In the genomic region with DNA sequence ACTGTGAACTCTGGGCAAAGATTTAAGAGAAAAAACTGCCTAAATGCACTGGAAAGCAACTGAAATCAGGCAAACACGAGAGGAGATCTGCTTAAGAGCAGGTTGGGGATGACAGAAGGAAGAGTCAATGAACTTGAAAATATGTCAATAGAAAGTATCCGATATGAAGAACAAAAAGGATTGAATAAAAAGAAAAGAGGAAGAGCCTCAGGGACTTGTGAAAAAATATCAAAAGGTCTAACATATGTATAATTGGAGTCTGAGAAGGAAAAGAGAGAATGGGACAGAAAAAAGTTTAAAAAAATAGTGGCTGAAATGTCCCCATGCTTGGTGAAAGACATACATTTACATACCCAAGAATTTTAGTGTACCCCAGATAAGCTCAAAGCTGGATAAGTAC, we compare ENCODE assay signal across 29 cellular contexts.
DNase-seq lines count a peak whose midpoint lies in the region; ATAC-seq, FAIRE-seq and TF ChIP-seq lines count a peak whose summit lies in the region.
"Had no signal": no experiment of that assay in that cellular context is flagged by ENCODE, and none has a peak within 500 bp of the region (broad histone marks: within the 10 kb centered on the region; RNA-seq: fewer than 3 reads in every experiment).

No MANE protein-coding gene starts in this region.

- H3K18ac ChIP-seq in mesendoderm (ENCODE audit: low read length) (no peak overlapping the region), neuronal stem cell (ENCODE audit: low read length) (no peak overlapping the region)

- no CpG with 5 or more reads among the region's 2 CpGs for WGBS in mesendoderm (ENCODE audit: extremely low coverage, insufficient coverage, low lambda C conversion rate)
- WGBS in neuronal stem cell (ENCODE audit: extremely low coverage in 2 of 2, insufficient read length in 2 of 2, insufficient replicate concordance in 1 of 2), 2 donors = no CpG with 5 or more reads among the region's 2 CpGs

- H3K36me3 Mint-ChIP-seq in GM23338 (ENCODE audit: low read depth) = peaks cover 10% of the 10 kb centered on the region
- H3K36me3 Mint-ChIP-seq: CD14-positive monocyte had no signal

- H3K36me3 ChIP-seq in GM23338 (ENCODE audit: insufficient read depth) (no peaks in the 10 kb centered on the region), fibroblast of lung (ENCODE audit: control insufficient read depth, insufficient read depth, low read length) (no peaks in the 10 kb centered on the region), mesendoderm (ENCODE audit: control insufficient read depth, insufficient read depth, low read length) (no peaks in the 10 kb centered on the region), H7 (replicated peaks; ENCODE audit: control insufficient read depth, insufficient read depth, low read length) (no peaks in the 10 kb centered on the region), neuronal stem cell (replicated peaks in 1 of 2; ENCODE audit: control insufficient read depth in 2 of 2, insufficient read depth in 2 of 2, low read length in 2 of 2) (no peaks in the 10 kb centered on the region)
- H3K36me3 ChIP-seq: breast epithelium, right lobe of liver, tibial artery had no signal

- no peak overlapping the region for H3K4ac ChIP-seq in mesendoderm (ENCODE audit: low read depth, low read length)
- no peak overlapping the region for H3K4ac ChIP-seq in neuronal stem cell (ENCODE audit: low read length)

- peaks cover 8% of the 10 kb centered on the region for H3K27me3 Mint-ChIP-seq in GM23338 (ENCODE audit: insufficient read depth, low read depth, poor library complexity)

- H3K14ac ChIP-seq in neuronal stem cell (ENCODE audit: low read length) = no peak overlapping the region

- ATAC-seq in GM23338 = no peak
- ATAC-seq: activated CD8-positive, alpha-beta T cell treated with anti-CD3 and anti-CD28 coated beads for 36 hours; activated naive CD8-positive, alpha-beta T cell treated with anti-CD3 and anti-CD28 coated beads, Interleukin-2, amount 50 U/mL, for 24 hours; left ventricle myocardium superior; natural killer cell treated with Interleukin-12 subunit alpha and Interleukin-12 subunit beta and Interleukin-15 and Interleukin-18, amount 100 ng/mL, for 72 hours; right lobe of liver had no signal

- H2AK5ac ChIP-seq in mesendoderm (ENCODE audit: low read length) (no peak overlapping the region), neuronal stem cell (ENCODE audit: low read depth, low read length) (no peak overlapping the region)

- H3K79me2 ChIP-seq in GM23338 (replicated peaks; ENCODE audit: insufficient read depth) (no peaks in the 10 kb centered on the region), fibroblast of lung (ENCODE audit: control insufficient read depth, insufficient read depth, low read length) (no peaks in the 10 kb centered on the region), mesendoderm (ENCODE audit: control insufficient read depth, insufficient read depth, low read length) (no peaks in the 10 kb centered on the region)
- H3K79me2 ChIP-seq: parathyroid adenoma had no signal

- H3K4me2 ChIP-seq in GM23338 (no peak overlapping the region), fibroblast of lung (ENCODE audit: extremely low read depth, insufficient read depth, low read length) (no peak overlapping the region), mesendoderm (ENCODE audit: low read length) (no peak overlapping the region), neuronal stem cell (ENCODE audit: insufficient read depth, low read length, poor library complexity, severe bottlenecking) (no peak overlapping the region)
- H3K4me2 ChIP-seq: KMS-11 had no signal

- H2BK12ac ChIP-seq in neuronal stem cell (ENCODE audit: low read length) = no peak overlapping the region

- H4K8ac ChIP-seq in mesendoderm (ENCODE audit: low read depth, low read length) (no peak overlapping the region), neuronal stem cell (ENCODE audit: low read depth, low read length) (no peak overlapping the region)

- no peaks in the 10 kb centered on the region for H3F3A ChIP-seq in GM23338 (replicated peaks; ENCODE audit: low read depth)

- H3K27ac Mint-ChIP-seq in GM23338 = no peak overlapping the region
- H3K27ac Mint-ChIP-seq: activated CD8-positive, alpha-beta T cell treated with anti-CD3 and anti-CD28 coated beads for 36 hours; activated naive CD8-positive, alpha-beta T cell treated with anti-CD3 and anti-CD28 coated beads, Interleukin-2, amount 50 U/mL, for 24 hours; stimulated activated naive CD8-positive, alpha-beta T cell treated with anti-CD3 and anti-CD28 coated beads, Interleukin-15, Interleukin-2, amounts not matched to agents 100 ng/mL and 50 ng/mL, for 24 hours had no signal

- peak; percentile 15 for DNase-seq in GM23338 (ENCODE audit: low spot score)
- peak; percentile 36 for DNase-seq in RPMI7951 (ENCODE audit: low read depth)
- DNase-seq in fibroblast of lung (ENCODE audit: low read depth in 2 of 2) = peak; percentile 27 to 55
- DNase-seq in mesendoderm = peak; percentile 6
- no peak for DNase-seq in COLO829 (ENCODE audit: low spot score)
- DNase-seq in H7 = no peak
- no peak for DNase-seq in HTR-8/SVneo (ENCODE audit: insufficient read length, low spot score)
- no peak for DNase-seq in neuronal stem cell (ENCODE audit: low spot score)
- DNase-seq: activated CD8-positive, alpha-beta T cell treated with anti-CD3 and anti-CD28 coated beads for 36 hours; activated gamma-delta T cell treated with Interleukin-2 at 50 U/mL for 16 hours; activated naive CD8-positive, alpha-beta T cell treated with anti-CD3 and anti-CD28 coated beads, Interleukin-2, amount 50 U/mL, for 24 hours; hypothalamus; left ventricle myocardium superior; NCI-H1436 treated with DMSO at 0.1 percent for 48 hours; NCI-H2171; NCI-H524 treated with DMSO at 0.1 percent for 48 hours; right lobe of liver; RPMI8226; T-helper 1 cell; tibial artery had no signal

- H4K5ac ChIP-seq in mesendoderm (ENCODE audit: low read length) = no peak overlapping the region

- H2BK120ac ChIP-seq in mesendoderm (ENCODE audit: low read depth, low read length) (no peak overlapping the region), neuronal stem cell (ENCODE audit: low read depth, low read length) (no peak overlapping the region)

- TF ChIP-seq CTCF in GM23338 (conservative IDR thresholded peaks at IDR 0.05; ENCODE audit: low read depth in 2 of 2) (no peak), fibroblast of lung (conservative IDR thresholded peaks at IDR 0.05 in 1 of 2, IDR thresholded peaks at IDR 0.05 in 1 of 2; ENCODE audit: low read depth in 1 of 2, low read length in 2 of 2) (no peak)

- H3K9me3 Mint-ChIP-seq in GM23338 = peaks cover 41% of the 10 kb centered on the region

- H2AFZ ChIP-seq in GM23338 (no peak overlapping the region), fibroblast of lung (ENCODE audit: low read length) (no peak overlapping the region), neuronal stem cell (ENCODE audit: low read length) (no peak overlapping the region)
- H2AFZ ChIP-seq: parathyroid adenoma had no signal

- no peak overlapping the region for H3K9ac ChIP-seq in fibroblast of lung (ENCODE audit: insufficient read depth, low read length)
- no peak overlapping the region for H3K9ac ChIP-seq in mesendoderm (ENCODE audit: low read length)
- no peak overlapping the region for H3K9ac ChIP-seq in neuronal stem cell (ENCODE audit: low read depth, low read length, poor library complexity)
- H3K9ac ChIP-seq: KMS-11, parathyroid adenoma had no signal

- no peak overlapping the region for H4K91ac ChIP-seq in neuronal stem cell (ENCODE audit: low read depth, low read length, poor library complexity)

- H3K23ac ChIP-seq in mesendoderm (ENCODE audit: low read length) (no peak overlapping the region), neuronal stem cell (ENCODE audit: low read depth, low read length, poor library complexity) (no peak overlapping the region)

- H3K27ac ChIP-seq in GM23338 (ENCODE audit: low read depth) = no peak overlapping the region
- H3K27ac ChIP-seq in fibroblast of lung (ENCODE audit: insufficient read depth, low read length) = no peak overlapping the region
- no peak overlapping the region for H3K27ac ChIP-seq in mesendoderm (ENCODE audit: low read depth, low read length)
- no peak overlapping the region for H3K27ac ChIP-seq in neuronal stem cell (replicated peaks; ENCODE audit: low read length)
- H3K27ac ChIP-seq: breast epithelium, coronary artery, KMS-11, parathyroid adenoma, right lobe of liver, tibial artery had no signal

- H3K9me3 ChIP-seq in fibroblast of lung (ENCODE audit: control insufficient read depth, insufficient read depth, low read depth, low read length) (no peaks in the 10 kb centered on the region), neuronal stem cell (replicated peaks in 1 of 2; ENCODE audit: control insufficient read depth in 2 of 2, insufficient read depth in 1 of 2, low read depth in 1 of 2, low read length in 2 of 2) (peaks cover 0 to 5% of the 10 kb centered on the region in 2 donors)

- H4K20me1 ChIP-seq in GM23338 (replicated peaks; ENCODE audit: insufficient read depth) (no peaks in the 10 kb centered on the region), fibroblast of lung (ENCODE audit: control insufficient read depth, extremely low read depth, insufficient read depth, low read length) (no peaks in the 10 kb centered on the region)

- H3K4me3 Mint-ChIP-seq in GM23338 = no peak overlapping the region
- H3K4me3 Mint-ChIP-seq: activated CD8-positive, alpha-beta T cell treated with anti-CD3 and anti-CD28 coated beads for 36 hours; activated naive CD8-positive, alpha-beta T cell treated with anti-CD3 and anti-CD28 coated beads, Interleukin-2, amount 50 U/mL, for 24 hours; CD14-positive monocyte; natural killer cell treated with Interleukin-12 subunit alpha and Interleukin-12 subunit beta and Interleukin-15 and Interleukin-18, amount 100 ng/mL, for 72 hours; stimulated activated naive CD8-positive, alpha-beta T cell treated with anti-CD3 and anti-CD28 coated beads, Interleukin-15, Interleukin-2, amounts not matched to agents 100 ng/mL and 50 ng/mL, for 24 hours had no signal

- no peaks in the 10 kb centered on the region for H3K4me1 Mint-ChIP-seq in GM23338
- H3K4me1 Mint-ChIP-seq: activated naive CD8-positive, alpha-beta T cell treated with anti-CD3 and anti-CD28 coated beads, Interleukin-2, amount 50 U/mL, for 24 hours had no signal

- H3K4me3 ChIP-seq in GM23338 (no peak overlapping the region; the same call in 1 of the 2 replicates), fibroblast of lung (replicated peaks in 1 of 4; ENCODE audit: control extremely low read depth in 1 of 4, insufficient read depth in 1 of 4, low read depth in 3 of 4, low read length in 4 of 4) (no peak overlapping the region), mesendoderm (ENCODE audit: low read length) (no peak overlapping the region), H7 (ENCODE audit: insufficient read depth, low read depth, low read length) (no peak overlapping the region), neuronal stem cell (ENCODE audit: low read length in 2 of 2) (no peak overlapping the region)
- H3K4me3 ChIP-seq: breast epithelium, coronary artery, right lobe of liver, tibial artery had no signal

- H3K27me3 ChIP-seq in GM23338 (ENCODE audit: insufficient read depth) (no peaks in the 10 kb centered on the region), fibroblast of lung (ENCODE audit: control insufficient read depth, insufficient read depth, low read length) (no peaks in the 10 kb centered on the region), mesendoderm (ENCODE audit: insufficient read depth, low read length, poor library complexity) (no peaks in the 10 kb centered on the region), H7 (ENCODE audit: control insufficient read depth, insufficient read depth, low read length) (no peaks in the 10 kb centered on the region; the same call in 1 of the 2 replicates), neuronal stem cell (ENCODE audit: control insufficient read depth in 3 of 3, insufficient read depth in 3 of 3, low read depth in 1 of 3, low read length in 3 of 3) (peaks cover 0 to 7% (median 0%) of the 10 kb centered on the region in 3 experiments)
- H3K27me3 ChIP-seq: breast epithelium, right lobe of liver, tibial artery had no signal

- no peaks in the 10 kb centered on the region for H3K79me1 ChIP-seq in mesendoderm (ENCODE audit: low read length)
- H3K79me1 ChIP-seq in neuronal stem cell (ENCODE audit: low read depth, low read length) = no peaks in the 10 kb centered on the region

- H2BK15ac ChIP-seq in mesendoderm (replicated peaks; ENCODE audit: low read depth) (no peak overlapping the region), neuronal stem cell (ENCODE audit: low read length) (no peak overlapping the region)

- H2BK5ac ChIP-seq in mesendoderm (ENCODE audit: low read length) (no peak overlapping the region), neuronal stem cell (ENCODE audit: low read length) (no peak overlapping the region)

- no peak overlapping the region for H3K56ac ChIP-seq in mesendoderm (ENCODE audit: low read length)

- H3K9me2 ChIP-seq in GM23338 (ENCODE audit: insufficient read depth) = no peaks in the 10 kb centered on the region

- H3K4me1 ChIP-seq in GM23338 (ENCODE audit: insufficient read depth) (no peaks in the 10 kb centered on the region), fibroblast of lung (ENCODE audit: control insufficient read depth, extremely low read depth, insufficient read depth, low read length) (no peaks in the 10 kb centered on the region), mesendoderm (ENCODE audit: control insufficient read depth, low read depth, low read length) (no peaks in the 10 kb centered on the region), neuronal stem cell (ENCODE audit: control insufficient read depth in 2 of 2, insufficient read depth in 1 of 2, low read depth in 1 of 2, low read length in 2 of 2) (no peaks in the 10 kb centered on the region)
- H3K4me1 ChIP-seq: breast epithelium, parathyroid adenoma, right lobe of liver had no signal

- FAIRE-seq in HTR-8/SVneo (lab: Jason Lieb, UNC) = no peak
- FAIRE-seq: endometrium, islet of Langerhans had no signal

Comparison
In these comparisons a context has a peak if more than half of its experiments do, and no peak if none do; other contexts are left out.
1. DNase-seq: peak in GM23338 (single experiment), RPMI7951 (single experiment), fibroblast of lung (2 of 2) and mesendoderm (single experiment); none in COLO829 (single experiment), H7 (single experiment), HTR-8/SVneo (single experiment) and neuronal stem cell (single experiment).